10 cellular contexts compared by ENCODE assay signal in genomic region chrX:34893741-34894140, GRCh38. TPM values are rescaled to one million over a fixed set of nuclear protein-coding genes. Genes with fewer than 3 reads are reported as not detected.
A peak's percentile ranks its signal among the peaks of the same experiment; 100 is the strongest.
DNase-seq lines count a peak whose midpoint lies in the region; ATAC-seq and TF ChIP-seq lines count a peak whose summit lies in the region.
"Had no signal": no experiment of that assay in that cellular context is flagged by ENCODE, and none has a peak within 500 bp of the region (broad histone marks: within the 10 kb centered on the region; RNA-seq: fewer than 3 reads in every experiment).

No MANE protein-coding gene starts in this region.

- H3K4me1 ChIP-seq in A673 (ENCODE audit: insufficient read depth, low read length, poor library complexity, severe bottlenecking) (no peaks in the 10 kb centered on the region), hepatocyte (ENCODE audit: insufficient read depth) (no peaks in the 10 kb centered on the region)

- H3K79me2 ChIP-seq in hepatocyte, result no peaks in the 10 kb centered on the region

- DNase-seq in A673 (ENCODE audit: low spot score) (peak; percentile 36), hepatocyte (ENCODE audit: low spot score) (no peak), NCI-H1436 (lab: John Stamatoyannopoulos, UW) (no peak), HUDEP-2 (lab: John Stamatoyannopoulos, UW; ENCODE audit: unreplicated experiment in 76 of 76) (no peak), H4 (ENCODE audit: low spot score) (no peak)
- DNase-seq: stimulated activated CD4-positive, alpha-beta T cell treated with anti-CD3 and anti-CD28 coated beads, Interleukin-2, amount 100 ng/mL, for 24 hours had no signal

- no peaks in the 10 kb centered on the region for H3K36me3 ChIP-seq in A673 (ENCODE audit: insufficient read depth, low read length, poor library complexity, severe bottlenecking)
- H3K36me3 ChIP-seq in hepatocyte (replicated peaks; ENCODE audit: insufficient read depth, low read depth), result no peaks in the 10 kb centered on the region

- no peak overlapping the region for H3K4me2 ChIP-seq in hepatocyte

- POLR2A ChIA-PET in A673 (lab: Charles Lee; ENCODE audit: low non-redundant PET), result no interaction called here

- no peaks in the 10 kb centered on the region for H4K20me1 ChIP-seq in hepatocyte (ENCODE audit: insufficient read depth, poor library complexity, severe bottlenecking)

- intact Hi-C loops in A673 (cut with micrococcal nuclease; ENCODE audit: unreplicated experiment), result loop anchor here (10.0 kb wide), 1 partner anchor 1971 kb away; no protein-coding TSS in a partner anchor

- WGBS in hepatocyte (ENCODE audit: low lambda C conversion rate, missing lambda C conversion rate), result 89% methylated on average over 1 of the region's 1 CpG

- H3K27ac ChIP-seq in A673 (ENCODE audit: low read depth, low read length, poor library complexity, severe bottlenecking), result no peak overlapping the region
- H3K27ac ChIP-seq in hepatocyte, result no peak overlapping the region

- no peaks in the 10 kb centered on the region for H3K9me3 ChIP-seq in A673 (ENCODE audit: low read depth, low read length, poor library complexity, severe bottlenecking)
- no peaks in the 10 kb centered on the region for H3K9me3 ChIP-seq in hepatocyte (ENCODE audit: low read depth)

- no TSS peak for BruUV-seq in A673 (replicated peaks; lab: Mats Ljungman, UMichigan)

- CTCF ChIA-PET in A673 (lab: Charles Lee), result no interaction called here

- ATAC-seq in SK-N-SH treated with all-trans-retinoic acid at 6 μM for 48 hours (peak; percentile 55), HG02588 (IDR thresholded peaks at IDR 0.05; ENCODE audit: unreplicated experiment) (no peak)
- ATAC-seq: K562 had no signal

- H3K9me2 ChIP-seq in hepatocyte (replicated peaks; ENCODE audit: insufficient read depth), result no peaks in the 10 kb centered on the region

- peak; percentile 66 for TF ChIP-seq CTCF in A673 (conservative IDR thresholded peaks at IDR 0.05; ENCODE audit: low read depth, low read length)
- TF ChIP-seq CTCF in GM12873 (IDR thresholded peaks at IDR 0.05; ENCODE audit: insufficient read depth, low read depth, low read length, missing control alignments), result peak; percentile 9
- TF ChIP-seq CTCF in hepatocyte (IDR thresholded peaks at IDR 0.05; ENCODE audit: poor library complexity), result peak; percentile 41

- H2AFZ ChIP-seq in hepatocyte, result no peak overlapping the region

- no peaks in the 10 kb centered on the region for H3K27me3 ChIP-seq in A673 (replicated peaks; ENCODE audit: insufficient read depth, low read depth, low read length, poor library complexity)
- no peaks in the 10 kb centered on the region for H3K27me3 ChIP-seq in hepatocyte

- no peak overlapping the region for H3K4me3 ChIP-seq in A673 (ENCODE audit: low read depth, low read length, poor library complexity, severe bottlenecking)
- no peak overlapping the region for H3K4me3 ChIP-seq in hepatocyte
- H3K4me3 ChIP-seq: K562 had no signal

TF ChIP-seq in SK-N-SH treated with all-trans-retinoic acid at 6 μM for 48 hours, 23 proteins besides CTCF, POLR2A, EP300 and RAD21:
- no peak for TF ChIP-seq SNAI2 (CRISPR knock-in tag; IDR thresholded peaks at IDR 0.05)
- no peak for TF ChIP-seq OSR1 (CRISPR knock-in tag; IDR thresholded peaks at IDR 0.05)
- TF ChIP-seq TOX (CRISPR knock-in tag; IDR thresholded peaks at IDR 0.05; ENCODE audit: borderline replicate concordance), result no peak
- TF ChIP-seq ZNF8 (CRISPR knock-in tag; IDR thresholded peaks at IDR 0.05), result no peak
- TF ChIP-seq ISL1 (CRISPR knock-in tag; IDR thresholded peaks at IDR 0.05), result no peak
- TF ChIP-seq TCF4 (CRISPR knock-in tag; IDR thresholded peaks at IDR 0.05; ENCODE audit: borderline replicate concordance), result no peak
- no peak for TF ChIP-seq POU6F1 (CRISPR knock-in tag; IDR thresholded peaks at IDR 0.05; ENCODE audit: borderline replicate concordance, low read depth)
- no peak for TF ChIP-seq TSHZ2 (CRISPR knock-in tag; IDR thresholded peaks at IDR 0.05)
- TF ChIP-seq ZNF70 (CRISPR knock-in tag; IDR thresholded peaks at IDR 0.05), result no peak
- TF ChIP-seq ZFP3 (CRISPR knock-in tag; IDR thresholded peaks at IDR 0.05), result no peak
- no peak for TF ChIP-seq CSDC2 (CRISPR knock-in tag; IDR thresholded peaks at IDR 0.05)
- TF ChIP-seq PPARA (CRISPR knock-in tag; IDR thresholded peaks at IDR 0.05; ENCODE audit: borderline replicate concordance), result no peak
- TF ChIP-seq CREB5 (CRISPR knock-in tag; IDR thresholded peaks at IDR 0.05; ENCODE audit: low read depth), result no peak
- TF ChIP-seq ARNTL (CRISPR knock-in tag; IDR thresholded peaks at IDR 0.05; ENCODE audit: borderline replicate concordance, low read depth), result no peak
- no peak for TF ChIP-seq ZFP30 (CRISPR knock-in tag; IDR thresholded peaks at IDR 0.05)

RNA-seq across cellular contexts. Expression of gene FAM47B, which starts 48.9 kb away (rescaled TPM):
- total RNA-seq in A673 (2021), result not detected in 2 replicates
- not detected in 2 replicates for total RNA-seq in hepatocyte
- not detected in 2 replicates for polyA plus RNA-seq in hepatocyte
- total RNA-seq in H4 (2014; rRNA removed; shearing (Covaris generic)), result not detected in 2 replicates
- total RNA-seq: K562 had no signal
- polyA plus RNA-seq: K562 had no signal

Comparison
In these comparisons a context has a peak if more than half of its experiments do, and no peak if none do; other contexts are left out.
1. CTCF ChIP-seq: peak in every context shown above with its lines; median percentile 66 in A673; 41 in hepatocyte; 9 in GM12873.